ENCODE assay signal across 2 cellular contexts in genomic region chr11:70873736-70874412, GRCh38.
TF ChIP-seq lines count a peak whose summit lies in the region.

No MANE protein-coding gene starts in this region.

TF ChIP-seq in GM23338, 12 proteins besides CTCF, POLR2A, EP300 and RAD21:
- TF ChIP-seq ZNF462 (CRISPR knock-in tag; IDR thresholded peaks at IDR 0.05) (no peak), ZNF114 (CRISPR knock-in tag; IDR thresholded peaks at IDR 0.05) (no peak), STAT1 (IDR thresholded peaks at IDR 0.05; ENCODE audit: unreplicated experiment) (no peak), REST (IDR thresholded peaks at IDR 0.05; ENCODE audit: unreplicated experiment) (no peak), ETS1 (IDR thresholded peaks at IDR 0.05) (no peak)
TF ChIP-seq in GM23338: peak in this region for 0.

TF ChIP-seq in K562, 482 proteins besides CTCF, POLR2A, EP300 and RAD21:
- TF ChIP-seq ZFPM2 (CRISPR knock-in tag; IDR thresholded peaks at IDR 0.05) (peak; percentile 52; the same call in 1 of the 2 replicates), BMI1 (IDR thresholded peaks at IDR 0.05; ENCODE audit: low read length) (no peak), OTX1 (CRISPR knock-in tag; IDR thresholded peaks at IDR 0.05) (no peak), GATAD2B (IDR thresholded peaks at IDR 0.05; ENCODE audit: borderline replicate concordance) (peak; percentile 62; the same call in 1 of the 2 replicates), GATAD2A (IDR thresholded peaks at IDR 0.05) (peak; percentile 69; the same call in 1 of the 2 replicates), TRIM24 (IDR thresholded peaks at IDR 0.05) (0 out of 4 replicates have a peak, but pooled peaks of 1 of the 2 experiments have one; percentile 27), DACH1 (IDR thresholded peaks at IDR 0.05; ENCODE audit: partially characterized antibody) (peak; percentile 80), ZNF592 (IDR thresholded peaks at IDR 0.05) (no peak), CREBBP (IDR thresholded peaks at IDR 0.05; ENCODE audit: low read depth, low read length) (peak; percentile 91), GATA2 (CRISPR knock-in tag; IDR thresholded peaks at IDR 0.05) (peak; percentile 62), BCOR (IDR thresholded peaks at IDR 0.05) (peak; percentile 79; the same call in 1 of the 2 replicates), KAT7 (CRISPR knock-in tag; IDR thresholded peaks at IDR 0.05; ENCODE audit: borderline replicate concordance) (no peak), ZNF280A (IDR thresholded peaks at IDR 0.05; ENCODE audit: low read depth, partially characterized antibody) (no peak), DPF2 (IDR thresholded peaks at IDR 0.05) (0 out of 2 replicates have a peak, but pooled peaks have one; percentile 20), MTA1 (IDR thresholded peaks at IDR 0.05; ENCODE audit: borderline replicate concordance) (peak; percentile 86), PTBP1 (IDR thresholded peaks at IDR 0.05; ENCODE audit: low read depth, low read length) (no peak), ZBTB2 (IDR thresholded peaks at IDR 0.05) (peak; percentile 89), SMARCA4 (IDR thresholded peaks at IDR 0.05) (no peak)
TF ChIP-seq in K562: peak in this region for 11.
